Comparison of ENCODE assay signal across 8 cellular contexts in genomic region chr7:122092964-122093797, GRCh38. TPM values are rescaled to one million over a fixed set of nuclear protein-coding genes. Genes with fewer than 3 reads are reported as not detected.
DNase-seq lines count a peak whose midpoint lies in the region; ATAC-seq and TF ChIP-seq lines count a peak whose summit lies in the region.

No MANE protein-coding gene starts in this region.

- H3K27ac ChIP-seq in OCI-LY1 (ENCODE audit: low read depth, low read length, poor library complexity, severe bottlenecking) = no peak overlapping the region

- TF ChIP-seq CTCF in OCI-LY1 (IDR thresholded peaks at IDR 0.05; ENCODE audit: low read length) (peak; percentile 98), fibroblast of villous mesenchyme (IDR thresholded peaks at IDR 0.05; ENCODE audit: insufficient read depth, low read depth, low read length) (peak; percentile 90), osteocyte (IDR thresholded peaks at IDR 0.05) (peak; percentile 85)

- no peak overlapping the region for H3K4me3 Mint-ChIP-seq in osteocyte (ENCODE audit: unreplicated experiment)

- no peaks in the 10 kb centered on the region for H3K4me1 ChIP-seq in OCI-LY1 (ENCODE audit: insufficient read depth, low read length, severe bottlenecking)

- no peak overlapping the region for H2AFZ ChIP-seq in OCI-LY1 (ENCODE audit: low read length)

- peaks cover 9% of the 10 kb centered on the region for H3K36me3 Mint-ChIP-seq in osteocyte (ENCODE audit: unreplicated experiment)

- H3K9ac ChIP-seq in OCI-LY1 (ENCODE audit: low read length) = no peak overlapping the region

- no peaks in the 10 kb centered on the region for H3K27me3 ChIP-seq in OCI-LY1 (ENCODE audit: insufficient read depth, low read length)

- no peak overlapping the region for H3K4me2 ChIP-seq in OCI-LY1 (ENCODE audit: low read length)

- H3K4me1 Mint-ChIP-seq in osteocyte (ENCODE audit: unreplicated experiment) = peaks cover 2% of the 10 kb centered on the region

- H3K9me3 Mint-ChIP-seq in osteocyte (ENCODE audit: unreplicated experiment) = no peaks in the 10 kb centered on the region

- H3K9me2 ChIP-seq in OCI-LY1 (ENCODE audit: low read depth, low read length) = no peaks in the 10 kb centered on the region

- no peak overlapping the region for H3K27ac Mint-ChIP-seq in osteocyte (ENCODE audit: unreplicated experiment)

- H3K79me2 ChIP-seq in OCI-LY1 (ENCODE audit: insufficient read depth, low read length) = no peaks in the 10 kb centered on the region

- H3K27me3 Mint-ChIP-seq in osteocyte (ENCODE audit: unreplicated experiment) = no peaks in the 10 kb centered on the region

- DNase-seq in EH (ENCODE audit: low read depth) (peak; percentile 73), HUDEP-2 (lab: John Stamatoyannopoulos, UW; ENCODE audit: unreplicated experiment in 76 of 76) (peak in 60 of 76 experiments; percentile 0 to 69 (median 37)), fibroblast of villous mesenchyme (ENCODE audit: low read depth) (peak; percentile 82), osteocyte (ENCODE audit: extremely low spot score, unreplicated experiment) (no peak), ureter (ENCODE audit: low spot score) (peak; percentile 65)
- peak; percentile 39 for DNase-seq in activated T-cell treated with anti-CD3 and anti-CD28 coated beads, Interleukin-2, amount 50 U/mL, for 1 hour

- no peaks in the 10 kb centered on the region for H3K36me3 ChIP-seq in OCI-LY1 (ENCODE audit: insufficient read depth, low read length)

- peak; percentile 98 for ATAC-seq in GM21529 (IDR thresholded peaks at IDR 0.05; ENCODE audit: unreplicated experiment)

- H3F3A ChIP-seq in OCI-LY1 (ENCODE audit: insufficient read depth, low read length) = no peaks in the 10 kb centered on the region

- no peaks in the 10 kb centered on the region for H4K20me1 ChIP-seq in OCI-LY1 (ENCODE audit: insufficient read depth, low read length)

- no peak overlapping the region for H3K4me3 ChIP-seq in OCI-LY1 (ENCODE audit: low read depth, low read length, poor library complexity, severe bottlenecking)
- no peak overlapping the region for H3K4me3 ChIP-seq in fibroblast of villous mesenchyme (ENCODE audit: low read depth, low read length)

- no peaks in the 10 kb centered on the region for H3K9me3 ChIP-seq in OCI-LY1 (ENCODE audit: low read length)

RNA-seq across cellular contexts. Expression of gene AASS, which starts 50.9 kb away (rescaled TPM):
- total RNA-seq in fibroblast of villous mesenchyme = 36.4 and 63.0 TPM in 2 replicates
- 20.5 and 21.3 TPM in 2 replicates for total RNA-seq in osteocyte
- total RNA-seq in ureter = 46.8 TPM
